27 cellular contexts compared by ENCODE assay signal in genomic region chr11:1078191-1078601, GRCh38. TPM values are rescaled to one million over a fixed set of nuclear protein-coding genes. Genes with fewer than 3 reads are reported as not detected.
DNase-seq lines count a peak whose midpoint lies in the region; ATAC-seq, FAIRE-seq and TF ChIP-seq lines count a peak whose summit lies in the region.
"Had no signal": no experiment of that assay in that cellular context is flagged by ENCODE, and none has a peak within 500 bp of the region (broad histone marks: within the 10 kb centered on the region; RNA-seq: fewer than 3 reads in every experiment).

No MANE protein-coding gene starts in this region.

- intact Hi-C loops in K562 (cut with micrococcal nuclease): no loop called here
- intact Hi-C loops in kidney (cut with DNase I): no loop called here
- intact Hi-C loops in sigmoid colon (cut with DNase I): no loop called here
- intact Hi-C loops in mammary epithelial cell (cut with micrococcal nuclease): no loop called here

- peaks cover 5% of the 10 kb centered on the region for H3K27me3 Mint-ChIP-seq in activated T-cell treated with anti-CD3 and anti-CD28 coated beads, Interleukin-2, amount 50 U/mL, for 4 hours (ENCODE audit: low read depth)
- no peaks in the 10 kb centered on the region for H3K27me3 Mint-ChIP-seq in activated T-cell treated with anti-CD3 and anti-CD28 coated beads, Interleukin-2, amount 50 U/mL, for 24 hours

- no peak overlapping the region for H3K27ac ChIP-seq in K562 (ENCODE audit: extremely low read depth, low read depth, low read length)
- no peak overlapping the region for H3K27ac ChIP-seq in kidney (ENCODE audit: low read depth in 2 of 2, low read length in 2 of 2)
- H3K27ac ChIP-seq in sigmoid colon: no peak overlapping the region
- no peak overlapping the region for H3K27ac ChIP-seq in mammary epithelial cell (ENCODE audit: insufficient read depth, low read depth, low read length)
- H3K27ac ChIP-seq: adrenal gland, breast epithelium, C4-2B, coronary artery, foreskin keratinocyte, neutrophil, thoracic aorta, VCaP had no signal

- no peaks in the 10 kb centered on the region for H3K9me3 Mint-ChIP-seq in activated T-cell treated with anti-CD3 and anti-CD28 coated beads, Interleukin-2, amount 50 U/mL, for 4 hours
- no peaks in the 10 kb centered on the region for H3K9me3 Mint-ChIP-seq in activated T-cell treated with anti-CD3 and anti-CD28 coated beads, Interleukin-2, amount 50 U/mL, for 24 hours

- no peaks in the 10 kb centered on the region for H3K36me3 Mint-ChIP-seq in activated T-cell treated with anti-CD3 and anti-CD28 coated beads, Interleukin-2, amount 50 U/mL, for 4 hours (ENCODE audit: insufficient read depth)
- no peaks in the 10 kb centered on the region for H3K36me3 Mint-ChIP-seq in activated T-cell treated with anti-CD3 and anti-CD28 coated beads, Interleukin-2, amount 50 U/mL, for 24 hours (ENCODE audit: low read depth)

- no peaks in the 10 kb centered on the region for H3K36me3 ChIP-seq in K562 (ENCODE audit: control insufficient read depth, insufficient read depth, low read length)
- H3K36me3 ChIP-seq in kidney (ENCODE audit: control insufficient read depth in 1 of 2, insufficient read depth in 2 of 2, low read length in 2 of 2): no peaks in the 10 kb centered on the region
- H3K36me3 ChIP-seq in sigmoid colon: no peaks in the 10 kb centered on the region
- H3K36me3 ChIP-seq in mammary epithelial cell (ENCODE audit: insufficient read depth, low read length): no peaks in the 10 kb centered on the region
- H3K36me3 ChIP-seq: adrenal gland, breast epithelium, HAP-1, neutrophil, thoracic aorta had no signal

- POLR2A ChIA-PET in K562 (lab: Yijun Ruan, JAX): no interaction called here

- H3K27ac Mint-ChIP-seq in activated T-cell treated with anti-CD3 and anti-CD28 coated beads, Interleukin-2, amount 50 U/mL, for 24 hours: no peak overlapping the region

- 57% methylated on average over 17 of the region's 39 CpGs for WGBS in K562 (ENCODE audit: insufficient coverage, low coverage, missing lambda C conversion rate)
- 76 to 90% methylated on average over 39 of the region's 39 CpGs for WGBS in sigmoid colon, 2 donors
- WGBS in mammary epithelial cell (ENCODE audit: low coverage, missing lambda C conversion rate): 82% methylated on average over 18 of the region's 39 CpGs

- TF ChIP-seq POLR2A in K562 (conservative IDR thresholded peaks at IDR 0.05): no peak
- TF ChIP-seq POLR2A in sigmoid colon (IDR thresholded peaks at IDR 0.05): no peak

- FAIRE-seq in K562 (lab: Jason Lieb, UNC) (no peak), kidney (lab: Jason Lieb, UNC) (no peak)

- peak; percentile 3 for DNase-seq in activated T-cell treated with anti-CD3 and anti-CD28 coated beads, Interleukin-2, amount 50 U/mL, for 4 hours
- DNase-seq in activated T-cell treated with anti-CD3 and anti-CD28 coated beads, Interleukin-2, amount 50 U/mL, for 24 hours: no peak
- DNase-seq in K562 (ENCODE audit: extremely low read depth in 1 of 4, low spot score in 3 of 4) (no peak), kidney (peak; percentile 74), sigmoid colon (peak; percentile 57), mammary epithelial cell (no peak), NCI-H524 treated with DMSO at 0.1 percent for 48 hours (lab: John Stamatoyannopoulos, UW) (no peak)
- DNase-seq: activated CD4-positive, alpha-beta T cell treated with anti-CD3 and anti-CD28 coated beads, Interleukin-2, amount 50 U/mL, for 4 hours; activated CD8-positive, alpha-beta memory T cell treated with anti-CD3 and anti-CD28 coated beads, Interleukin-2, amount 50 U/mL, for 48 hours; EL; foreskin keratinocyte; NCI-H1436 treated with DMSO at 0.1 percent for 48 hours; NCI-H2171; stimulated activated CD4-positive, alpha-beta T cell treated with anti-CD3 and anti-CD28 coated beads, Interleukin-12 subunit alpha, Interleukin-12 subunit beta, amount 100 ng/mL, for 4 hours; stimulated activated naive CD8-positive, alpha-beta T cell treated with anti-CD3 and anti-CD28 coated beads, Interleukin-15, Interleukin-2, amounts not matched to agents 100 U/mL and 50 U/mL, for 24 hours had no signal

- no peak for TF ChIP-seq CTCF in K562 (IDR thresholded peaks at IDR 0.05 in 2 of 3, conservative IDR thresholded peaks at IDR 0.05 in 1 of 3; ENCODE audit: insufficient read depth in 2 of 3, low read depth in 1 of 3, low read length in 3 of 3)
- TF ChIP-seq CTCF in kidney (IDR thresholded peaks at IDR 0.05; ENCODE audit: borderline replicate concordance, extremely low read depth, insufficient read depth): no peak
- TF ChIP-seq CTCF in sigmoid colon (IDR thresholded peaks at IDR 0.05): no peak
- no peak for TF ChIP-seq CTCF in mammary epithelial cell (conservative IDR thresholded peaks at IDR 0.05 in 1 of 2, IDR thresholded peaks at IDR 0.05 in 1 of 2; ENCODE audit: extremely low read depth in 1 of 2, insufficient read depth in 1 of 2, low read depth in 1 of 2, low read length in 2 of 2)

- CTCF ChIA-PET in K562 (lab: Yijun Ruan, JAX; ENCODE audit: low intra/inter-chr PET ratio) (no interaction called here), mammary epithelial cell (lab: Charles Lee; ENCODE audit: low non-redundant PET) (no interaction called here)

- H3K4me3 ChIP-seq in K562 (no peak overlapping the region), kidney (ENCODE audit: low read length in 2 of 2) (no peak overlapping the region), sigmoid colon (no peak overlapping the region), mammary epithelial cell (replicated peaks in 1 of 3; ENCODE audit: insufficient read depth in 1 of 3, low read depth in 2 of 3, low read length in 3 of 3) (no peak overlapping the region)
- H3K4me3 ChIP-seq: adrenal gland, breast epithelium, coronary artery, HAP-1, thoracic aorta had no signal

- no peak for ATAC-seq in activated T-cell treated with anti-CD3 and anti-CD28 coated beads, Interleukin-2, amount 50 U/mL, for 4 hours
- no peak for ATAC-seq in K562
- ATAC-seq: esophagus mucosa; foreskin keratinocyte; stimulated activated naive CD8-positive, alpha-beta T cell treated with anti-CD3 and anti-CD28 coated beads, Interleukin-15, Interleukin-2, amounts not matched to agents 100 U/mL and 50 U/mL, for 24 hours had no signal

- no peak overlapping the region for H3K9ac ChIP-seq in K562 (ENCODE audit: insufficient read depth in 1 of 2, low read depth in 2 of 2, low read length in 2 of 2)
- H3K9ac ChIP-seq in kidney (ENCODE audit: low read length in 2 of 2): no peak overlapping the region
- H3K9ac ChIP-seq in mammary epithelial cell (ENCODE audit: insufficient read depth, low read length): no peak overlapping the region

- no peaks in the 10 kb centered on the region for H3K9me3 ChIP-seq in K562 (replicated peaks; ENCODE audit: control insufficient read depth, insufficient read depth, low read depth, low read length)
- no peaks in the 10 kb centered on the region for H3K9me3 ChIP-seq in kidney (ENCODE audit: control insufficient read depth in 1 of 2, low read length in 2 of 2)
- H3K9me3 ChIP-seq in sigmoid colon: no peaks in the 10 kb centered on the region
- H3K9me3 ChIP-seq in mammary epithelial cell (replicated peaks; ENCODE audit: insufficient read depth, low read length): no peaks in the 10 kb centered on the region
- H3K9me3 ChIP-seq: adrenal gland, breast epithelium, HAP-1, neutrophil, thoracic aorta had no signal

- H3K4me2 ChIP-seq in K562 (ENCODE audit: insufficient read depth, low read length): no peak overlapping the region
- no peak overlapping the region for H3K4me2 ChIP-seq in mammary epithelial cell (ENCODE audit: insufficient read depth, low read depth, low read length)

- no TSS peak for BruUV-seq in K562 (replicated peaks; lab: Mats Ljungman, UMichigan)
- BruUV-seq in mammary epithelial cell (replicated peaks; lab: Mats Ljungman, UMichigan): no TSS peak

- no peak overlapping the region for H3K4me3 Mint-ChIP-seq in activated T-cell treated with anti-CD3 and anti-CD28 coated beads, Interleukin-2, amount 50 U/mL, for 4 hours
- H3K4me3 Mint-ChIP-seq in activated T-cell treated with anti-CD3 and anti-CD28 coated beads, Interleukin-2, amount 50 U/mL, for 24 hours: no peak overlapping the region

- H3K4me1 ChIP-seq in K562 (replicated peaks in 1 of 2; ENCODE audit: control insufficient read depth in 2 of 2, insufficient read depth in 2 of 2, low read length in 2 of 2): peaks cover 0 to 14% of the 10 kb centered on the region in 2 experiments; a peak in 1 of 5 replicates
- no peaks in the 10 kb centered on the region for H3K4me1 ChIP-seq in kidney (ENCODE audit: control insufficient read depth in 1 of 2, insufficient read depth in 1 of 2, low read depth in 1 of 2, low read length in 2 of 2)
- no peaks in the 10 kb centered on the region for H3K4me1 ChIP-seq in sigmoid colon
- H3K4me1 ChIP-seq in mammary epithelial cell (ENCODE audit: insufficient read depth, low read length): peaks cover 9% of the 10 kb centered on the region
- H3K4me1 ChIP-seq: HAP-1 had no signal

- H4K20me1 ChIP-seq in K562 (replicated peaks; ENCODE audit: control insufficient read depth, insufficient read depth, low read length) (no peaks in the 10 kb centered on the region), mammary epithelial cell (ENCODE audit: insufficient read depth, low read length) (no peaks in the 10 kb centered on the region)

- peaks cover 3 to 29% of the 10 kb centered on the region in 2 experiments for H3K27me3 ChIP-seq in K562 (ENCODE audit: control insufficient read depth in 2 of 2, insufficient read depth in 2 of 2, low read length in 2 of 2)
- peaks cover 0 to 25% (median 4%) of the 10 kb centered on the region in 3 donors for H3K27me3 ChIP-seq in sigmoid colon
- H3K27me3 ChIP-seq in mammary epithelial cell (ENCODE audit: insufficient read depth, low read length): no peaks in the 10 kb centered on the region
- H3K27me3 ChIP-seq: adrenal gland, foreskin keratinocyte, neutrophil had no signal

- TF ChIP-seq EP300 in K562 (IDR thresholded peaks at IDR 0.05; ENCODE audit: low read length) (no peak), sigmoid colon (IDR thresholded peaks at IDR 0.05) (no peak)

- H3K9me1 ChIP-seq in K562 (ENCODE audit: control insufficient read depth, insufficient read depth, low read length): no peaks in the 10 kb centered on the region

- no peak for TF ChIP-seq RAD21 in K562 (CRISPR knock-in tag; conservative IDR thresholded peaks at IDR 0.05 in 1 of 2, IDR thresholded peaks at IDR 0.05 in 1 of 2)

- no peaks in the 10 kb centered on the region for H3K79me2 ChIP-seq in K562 (ENCODE audit: control insufficient read depth, insufficient read depth, low read length)
- H3K79me2 ChIP-seq in mammary epithelial cell (ENCODE audit: insufficient read depth, low read length): no peaks in the 10 kb centered on the region

- in situ Hi-C loops in K562 (cut with MboI) (no loop called here), mammary epithelial cell (cut with MboI; ENCODE audit: low sequenced_read_pairs in 2 of 2) (no loop called here)

- no peak overlapping the region for H2AFZ ChIP-seq in K562 (ENCODE audit: low read depth, low read length)
- H2AFZ ChIP-seq in mammary epithelial cell (ENCODE audit: low read depth, low read length): no peak overlapping the region

- no peaks in the 10 kb centered on the region for H3K4me1 Mint-ChIP-seq in activated T-cell treated with anti-CD3 and anti-CD28 coated beads, Interleukin-2, amount 50 U/mL, for 4 hours (ENCODE audit: low read depth)
- no peaks in the 10 kb centered on the region for H3K4me1 Mint-ChIP-seq in activated T-cell treated with anti-CD3 and anti-CD28 coated beads, Interleukin-2, amount 50 U/mL, for 24 hours (ENCODE audit: low read depth)

- dilution Hi-C loops in mammary epithelial cell (cut with HindIII; ENCODE audit: low sequenced_read_pairs): no loop called here

RNA-seq across cellular contexts. Expression of gene MUC2, which starts 3.5 kb away (rescaled TPM):
- under 1 TPM; 0.08 to 0.30 (median 0.24) TPM for total RNA-seq in activated T-cell treated with anti-CD3 and anti-CD28 coated beads, Interleukin-2, amount 50 U/mL, for 4 hours
- 0.05 and 0.49 TPM in 2 replicates for total RNA-seq in K562 (2011; cell fraction: chromatin; rRNA removed; ENCODE audit: low replicate concordance)
- total RNA-seq in K562 (2011; cell fraction: nucleolus; rRNA removed): under 0.01 TPM in 1 of 2 replicates, not detected in the other
- 0.08 and 0.59 TPM in 2 replicates for total RNA-seq in K562 (2011; cell fraction: nucleoplasm; rRNA removed)
- total RNA-seq in K562 (2014; rRNA removed): not detected in 2 replicates
- total RNA-seq in K562 (2014; rRNA removed; fragmentation: Illumina TruSeq; extraction: Trizol): not detected in 2 replicates
- not detected in 2 replicates for total RNA-seq in K562 (2015; rRNA removed; fragmentation: Illumina TruSeq; extraction: Trizol)
- 0.18 and 0.38 TPM in 2 replicates for total RNA-seq in K562 (2021)
- not detected in 2 replicates for polyA plus RNA-seq in K562 (2011; rRNA removed)
- not detected in 2 replicates for polyA plus RNA-seq in K562 (2011; cell fraction: cytosol; rRNA removed)
- polyA plus RNA-seq in K562 (2011; cell fraction: nucleus; rRNA removed): not detected in 2 replicates
- polyA plus RNA-seq in K562 (2012): 0.04 TPM in 1 of 2 replicates, not detected in the other
- polyA plus RNA-seq in K562 (2014; fragmentation: Illumina TruSeq; extraction: Trizol): under 0.01 TPM in 1 of 2 replicates, not detected in the other
- not detected for polyA plus RNA-seq in K562 (2014; fragmentation: Nextera tagmentation; extraction: Ambion mirVana)
- not detected in 2 replicates for polyA plus RNA-seq in K562 (2014; rRNA removed)
- polyA minus RNA-seq in K562 (2011; rRNA and poly(A)+ RNA removed): not detected in 2 replicates
- not detected in 2 replicates for polyA minus RNA-seq in K562 (2011; cell fraction: cytosol; rRNA and poly(A)+ RNA removed)
- not detected in 2 replicates for polyA minus RNA-seq in K562 (2011; cell fraction: nucleus; rRNA and poly(A)+ RNA removed)
- total RNA-seq in kidney: not detected
- polyA plus RNA-seq in kidney (ENCODE audit: insufficient read depth, low read depth, low replicate concordance): not detected
- total RNA-seq in sigmoid colon: 1 to 10 TPM in 3 of 4 donors, not detected in 1; 2.5 to 8.0 (median 2.9) TPM
- polyA plus RNA-seq in sigmoid colon: 100 to 1,000 TPM in 1 of 3 donors, 10 to 100 TPM in 2; 22.8 to 248 (median 40.2) TPM
- not detected for total RNA-seq in mammary epithelial cell
- polyA plus RNA-seq in mammary epithelial cell: not detected
- not detected for polyA minus RNA-seq in mammary epithelial cell
- total RNA-seq: foreskin keratinocyte, liver, renal cortical epithelial cell, RPMI7951, thoracic aorta had no signal
- polyA plus RNA-seq: foreskin keratinocyte had no signal

RNA-seq across cellular contexts. Expression of gene MUC6, which starts 41.7 kb away (rescaled TPM):
- total RNA-seq in activated T-cell treated with anti-CD3 and anti-CD28 coated beads, Interleukin-2, amount 50 U/mL, for 4 hours: under 1 TPM in 1 of 3 donors, not detected in 2; 0.30 TPM
- not detected in 2 replicates for total RNA-seq in K562 (2011; cell fraction: chromatin; rRNA removed; ENCODE audit: low replicate concordance)
- total RNA-seq in K562 (2011; cell fraction: nucleolus; rRNA removed): not detected in 2 replicates
- not detected in 2 replicates for total RNA-seq in K562 (2011; cell fraction: nucleoplasm; rRNA removed)
- total RNA-seq in K562 (2014; rRNA removed) (not detected in 2 replicates), K562 (2014; rRNA removed; fragmentation: Illumina TruSeq; extraction: Trizol) (not detected in 2 replicates), K562 (2015; rRNA removed; fragmentation: Illumina TruSeq; extraction: Trizol) (not detected in 2 replicates), K562 (2021) (0.16 TPM in 1 of 2 replicates, not detected in the other), kidney (3.0 TPM), sigmoid colon (not detected), mammary epithelial cell (under 1 TPM in 1 of 2 donors, not detected in 1; under 0.01 TPM)
- polyA plus RNA-seq in K562 (2011; rRNA removed) (not detected in 2 replicates), K562 (2014; fragmentation: Illumina TruSeq; extraction: Trizol) (not detected in 2 replicates), K562 (2014; fragmentation: Nextera tagmentation; extraction: Ambion mirVana) (not detected), K562 (2014; rRNA removed) (0.01 TPM in 1 of 2 replicates, not detected in the other), kidney (ENCODE audit: insufficient read depth, low read depth, low replicate concordance) (1.1 TPM), sigmoid colon (under 1 TPM in 2 of 3 donors, not detected in 1; under 0.01 to 0.04 TPM), mammary epithelial cell (not detected)
- polyA plus RNA-seq in K562 (2011; cell fraction: cytosol; rRNA removed): not detected in 2 replicates
- polyA plus RNA-seq in K562 (2011; cell fraction: nucleus; rRNA removed): not detected in 2 replicates
- 0.03 and 0.06 TPM in 2 replicates for polyA plus RNA-seq in K562 (2012)
- polyA minus RNA-seq in K562 (2011; rRNA and poly(A)+ RNA removed): not detected in 2 replicates
- polyA minus RNA-seq in K562 (2011; cell fraction: cytosol; rRNA and poly(A)+ RNA removed): not detected in 2 replicates
- not detected in 2 replicates for polyA minus RNA-seq in K562 (2011; cell fraction: nucleus; rRNA and poly(A)+ RNA removed)
- not detected for polyA minus RNA-seq in mammary epithelial cell
- total RNA-seq: esophagus mucosa, foreskin keratinocyte, renal cortical epithelial cell had no signal
- polyA plus RNA-seq: foreskin keratinocyte had no signal

Comparison
In these comparisons a context has a peak if more than half of its experiments do, and no peak if none do; other contexts are left out.
1. DNase-seq: peak in activated T-cell treated with anti-CD3 and anti-CD28 coated beads, Interleukin-2, amount 50 U/mL, for 4 hours (single experiment), kidney (single experiment) and sigmoid colon (single experiment); none in activated T-cell treated with anti-CD3 and anti-CD28 coated beads, Interleukin-2, amount 50 U/mL, for 24 hours (single experiment), K562 (0 of 4), mammary epithelial cell (single experiment) and NCI-H524 treated with DMSO at 0.1 percent for 48 hours (single experiment).